22 cellular contexts compared by ENCODE assay signal in genomic region chr2:25809646-25810045, GRCh38.
"Had no signal": no experiment of that assay in that cellular context is flagged by ENCODE, and none has a peak within 500 bp of the region (broad histone marks: within the 10 kb centered on the region; RNA-seq: fewer than 3 reads in every experiment).

No MANE protein-coding gene starts in this region.

- H3K4me3 Mint-ChIP-seq: immature natural killer cell, nephron, type B pancreatic cell had no signal

- DNase-seq: colonic mucosa; dermis blood vessel endothelial cell; esophagus squamous epithelium; foreskin fibroblast; glutamatergic neuron; immature natural killer cell; left ventricle myocardium inferior; mesenchymal stem cell; midbrain; psoas muscle; retina; sigmoid colon; stimulated activated CD4-positive, alpha-beta T cell treated with anti-CD3 and anti-CD28 coated beads, Interleukin-2, amount 100 ng/mL, for 24 hours; stimulated activated CD4-positive, alpha-beta T cell treated with anti-CD3 and anti-CD28 coated beads, Interleukin-4, amount 100 ng/mL, for 4 hours; stimulated activated naive CD4-positive, alpha-beta T cell; thyroid gland had no signal

- H3K9me3 Mint-ChIP-seq: immature natural killer cell, nephron, type B pancreatic cell had no signal

- H3K4me3 ChIP-seq: colonic mucosa, esophagus squamous epithelium, gastroesophageal sphincter, left ventricle myocardium inferior, lung, psoas muscle, sigmoid colon, skin epidermis, suprapubic skin, thyroid gland had no signal

- H3K27ac ChIP-seq: colonic mucosa, esophagus squamous epithelium, gastroesophageal sphincter, left ventricle myocardium inferior, psoas muscle, sigmoid colon, skin epidermis, suprapubic skin, thyroid gland had no signal

- H3K4me1 ChIP-seq: colonic mucosa, gastroesophageal sphincter, thyroid gland had no signal

- H3K36me3 ChIP-seq: colonic mucosa had no signal

- H3K9me3 ChIP-seq: colonic mucosa, esophagus squamous epithelium, gastroesophageal sphincter, left ventricle myocardium inferior, psoas muscle, sigmoid colon, suprapubic skin, thyroid gland had no signal

- H3K27me3 Mint-ChIP-seq: type B pancreatic cell had no signal

- H3K27me3 ChIP-seq: colonic mucosa, esophagus squamous epithelium, gastroesophageal sphincter, sigmoid colon, suprapubic skin, thyroid gland had no signal

- ATAC-seq: gastroesophageal sphincter, psoas muscle had no signal

- H3K27ac Mint-ChIP-seq: nephron, type B pancreatic cell had no signal
